Comparison of ENCODE assay signal across 27 cellular contexts in the genomic region with DNA sequence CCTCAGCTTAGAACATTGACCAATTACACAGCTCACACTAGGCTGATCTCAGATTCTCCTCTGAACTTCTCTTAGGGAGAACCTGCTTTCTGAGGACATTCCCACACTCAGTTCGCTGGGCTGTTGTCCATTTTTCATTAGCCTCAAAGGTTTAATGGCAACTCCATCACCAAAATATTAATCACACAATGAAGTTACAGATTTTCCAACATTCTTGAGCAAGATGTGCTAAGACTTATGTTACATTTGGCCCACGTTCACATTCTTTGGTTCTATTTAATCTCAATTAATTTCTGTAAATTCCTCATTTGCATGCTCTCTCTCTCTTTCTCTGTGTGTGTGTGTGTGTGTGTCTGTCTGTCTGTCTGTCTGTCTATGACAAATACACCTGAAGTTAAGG.
"Had no signal": no experiment of that assay in that cellular context is flagged by ENCODE, and none has a peak within 500 bp of the region (broad histone marks: within the 10 kb centered on the region; RNA-seq: fewer than 3 reads in every experiment).

No MANE protein-coding gene starts in this region.

- H3K79me2 ChIP-seq: hepatocyte, parathyroid adenoma had no signal

- H3K9me3 ChIP-seq: esophagus muscularis mucosa, gastrocnemius medialis, left lung, right atrium auricular region, stomach, thyroid gland had no signal

- H3K27me3 ChIP-seq: dorsolateral prefrontal cortex, esophagus muscularis mucosa, gastrocnemius medialis, heart left ventricle, hepatocyte, left lung, neural progenitor cell, right atrium auricular region, stomach, thyroid gland had no signal

- H3K27ac ChIP-seq: dorsolateral prefrontal cortex, esophagus muscularis mucosa, gastrocnemius medialis, heart left ventricle, hepatocyte, left lung, neural progenitor cell, parathyroid adenoma, right atrium auricular region, stomach, thyroid gland had no signal

- H3K4me2 ChIP-seq: hepatocyte, neural progenitor cell, smooth muscle cell had no signal

- H3K4me3 ChIP-seq: dorsolateral prefrontal cortex, esophagus muscularis mucosa, gastrocnemius medialis, heart left ventricle, hepatocyte, left lung, neural progenitor cell, right atrium auricular region, smooth muscle cell, stomach, thyroid gland had no signal

- DNase-seq: caudate nucleus; cerebellar nuclear complex; dorsolateral prefrontal cortex; effector CD4-positive, alpha-beta T cell; endodermal cell; foreskin fibroblast; gastrocnemius medialis; heart left ventricle; left cardiac atrium; naive B cell; stimulated activated CD4-positive, alpha-beta T cell treated with anti-CD3 and anti-CD28 coated beads, Interleukin-12 subunit alpha, Interleukin-12 subunit beta, amount 100 ng/mL, for 4 hours; stimulated activated CD4-positive, alpha-beta T cell treated with anti-CD3 and anti-CD28 coated beads, Interleukin-1b, Interleukin-23, amount 100 ng/mL, for 48 hours; stimulated activated CD4-positive, alpha-beta T cell treated with anti-CD3 and anti-CD28 coated beads, Interleukin-4, amount 100 ng/mL, for 1 hour; stimulated activated CD8-positive, alpha-beta memory T cell treated with anti-CD3 and anti-CD28 coated beads, Interleukin-4, amount 100 ng/mL, for 48 hours; stimulated activated naive CD4-positive, alpha-beta T cell; stomach; thyroid gland; trophoblast cell had no signal

- H3K4me1 ChIP-seq: esophagus muscularis mucosa, gastrocnemius medialis, heart left ventricle, left lung, neural progenitor cell, parathyroid adenoma, right atrium auricular region, stomach, thyroid gland had no signal

- H3K9ac ChIP-seq: neural progenitor cell, parathyroid adenoma had no signal

- H3K36me3 ChIP-seq: esophagus muscularis mucosa, gastrocnemius medialis, heart left ventricle, left lung, neural progenitor cell, right atrium auricular region, stomach, thyroid gland had no signal

- H2AFZ ChIP-seq: hepatocyte, neural progenitor cell, parathyroid adenoma had no signal

- ATAC-seq: gastrocnemius medialis; heart left ventricle; left cardiac atrium; left lung; natural killer cell treated with Interleukin-12 subunit alpha and Interleukin-12 subunit beta and Interleukin-15 and Interleukin-18, amount 100 ng/mL, for 72 hours; sciatic nerve had no signal
